8 cellular contexts compared by ENCODE assay signal in genomic region chr2:149330127-149331022, GRCh38. TPM values are rescaled to one million over a fixed set of nuclear protein-coding genes. Genes with fewer than 3 reads are reported as not detected.
A peak's percentile ranks its signal among the peaks of the same experiment; 100 is the strongest.
DNase-seq lines count a peak whose midpoint lies in the region; ATAC-seq lines count a peak whose summit lies in the region.

A gene with protein sequence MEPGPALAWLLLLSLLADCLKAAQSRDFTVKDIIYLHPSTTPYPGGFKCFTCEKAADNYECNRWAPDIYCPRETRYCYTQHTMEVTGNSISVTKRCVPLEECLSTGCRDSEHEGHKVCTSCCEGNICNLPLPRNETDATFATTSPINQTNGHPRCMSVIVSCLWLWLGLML (plus strand): TSS chr2:149330587. CDS start chr2:149437709, 107,122 bp downstream.

- peak; percentile 81 for DNase-seq in EH (ENCODE audit: low read depth)
- peak; percentile 91 for DNase-seq in HuH-7 (ENCODE audit: low spot score)
- peak; percentile 2 for DNase-seq in SHP77 treated with DMSO at 0.1 percent for 48 hours (lab: John Stamatoyannopoulos, UW)
- peak; percentile 82 for DNase-seq in epidermal melanocyte (ENCODE audit: insufficient read length, low spot score)
- peak; percentile 90 for DNase-seq in mesenteric fat pad (ENCODE audit: low spot score)
- DNase-seq in KG1 (lab: John Stamatoyannopoulos, UW): no peak

- H3K9me3 ChIP-seq in thymus (ENCODE audit: control insufficient read depth): no peaks in the 10 kb centered on the region

- WGBS in thymus: under 1% methylated on average over 96 of the region's 96 CpGs

- H3K27me3 ChIP-seq in thymus (ENCODE audit: control insufficient read depth, insufficient read depth): peaks cover 37% of the 10 kb centered on the region

- H3K36me3 ChIP-seq in thymus (ENCODE audit: control insufficient read depth, insufficient read depth): no peaks in the 10 kb centered on the region

- ATAC-seq in GM21619 (IDR thresholded peaks at IDR 0.05; ENCODE audit: unreplicated experiment): peak; percentile 72

- H3K27ac ChIP-seq in thymus (ENCODE audit: low read depth): no peak within 1 kb of the TSS

- peak within 1 kb of the TSS; percentile 27 for H3K4me3 ChIP-seq in thymus (ENCODE audit: low read length)

- no peaks in the 10 kb centered on the region for H3K4me1 ChIP-seq in thymus (ENCODE audit: control insufficient read depth, insufficient read depth, low read length)

RNA-seq across cellular contexts. Expression of the gene that starts here (rescaled TPM):
- total RNA-seq in mesenteric fat pad: not detected
- 0.23 TPM for polyA plus RNA-seq in thymus

Comparison
In these comparisons a context has a peak if more than half of its experiments do, and no peak if none do; other contexts are left out.
1. Peak in DNase-seq in mesenteric fat pad; RNA of the gene not detected or under 1 TPM.